In the genomic region with DNA sequence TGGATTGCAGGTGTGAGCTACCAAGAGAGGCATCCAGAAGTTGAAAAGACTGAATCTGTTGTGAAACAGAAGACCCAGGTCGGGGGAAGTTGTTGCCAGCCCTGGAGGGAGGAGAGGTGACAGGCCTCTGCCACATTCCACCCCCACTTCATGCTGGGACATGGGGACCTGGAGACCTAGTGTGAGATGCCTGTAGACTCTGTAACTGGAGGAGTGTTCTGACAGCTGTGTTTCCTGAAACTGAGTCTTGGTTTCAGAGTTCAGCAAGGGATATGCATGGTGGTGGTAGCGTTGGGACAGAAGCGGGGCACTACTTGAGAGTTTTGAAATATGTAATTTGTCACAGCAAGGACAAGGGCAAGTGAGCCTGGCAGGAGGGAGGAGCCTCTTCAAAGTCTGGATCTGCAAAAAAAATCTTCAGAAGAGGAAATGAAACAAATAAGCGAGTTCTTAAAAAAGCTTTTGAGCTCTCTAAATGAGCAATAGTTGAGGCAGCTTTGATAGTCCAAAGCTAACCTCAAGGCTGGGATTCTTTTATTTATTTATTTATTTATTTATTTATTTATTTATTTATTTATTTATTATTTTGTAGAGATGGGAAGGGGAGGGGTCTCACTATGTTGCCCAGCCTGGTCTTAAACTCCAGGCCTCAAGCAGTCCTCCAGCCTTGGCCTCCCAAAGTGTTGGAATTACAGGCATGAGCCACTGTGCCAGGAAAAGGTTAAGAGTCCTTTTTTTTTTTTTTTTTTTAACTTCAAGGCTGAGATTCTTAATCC, we compare ENCODE assay signal across 7 cellular contexts. TPM values are rescaled to one million over a fixed set of nuclear protein-coding genes. Genes with fewer than 3 reads are reported as not detected.
DNase-seq lines count a peak whose midpoint lies in the region; ATAC-seq and TF ChIP-seq lines count a peak whose summit lies in the region.

No MANE protein-coding gene starts in this region.

- peaks cover 5% of the 10 kb centered on the region; the same call in 1 of the 2 replicates for H3K27me3 Mint-ChIP-seq in HFFc6 (ENCODE audit: insufficient read depth)
- H3K27me3 Mint-ChIP-seq in dendritic cell treated with granulocyte-macrophage colony-stimulating factor and Interleukin-4, amounts not matched to agents 40 ng/mL and 50 ng/mL, for 4 days = no peaks in the 10 kb centered on the region

- H3K4me1 Mint-ChIP-seq in HFFc6 (ENCODE audit: low read depth) = peaks cover 19% of the 10 kb centered on the region
- peaks cover 8% of the 10 kb centered on the region for H3K4me1 Mint-ChIP-seq in dendritic cell treated with granulocyte-macrophage colony-stimulating factor and Interleukin-4, amounts not matched to agents 40 ng/mL and 50 ng/mL, for 4 days (ENCODE audit: low read depth)

- DNase-seq in HFFc6 (no peak), NCI-H460 (ENCODE audit: extremely low read depth, low read depth) (peak; percentile 35), psoas muscle (peak; percentile 25 to 68), foreskin melanocyte (no peak), epidermal melanocyte (ENCODE audit: insufficient read length, low spot score) (no peak)

- no peak overlapping the region for H3K4me3 Mint-ChIP-seq in HFFc6
- H3K4me3 Mint-ChIP-seq in dendritic cell treated with granulocyte-macrophage colony-stimulating factor and Interleukin-4, amounts not matched to agents 40 ng/mL and 50 ng/mL, for 4 days = peak overlapping the region; percentile 42

- WGBS in psoas muscle, 3 donors = 40 to 59% (median 45%) methylated on average over 4 of the region's 4 CpGs

- no peaks in the 10 kb centered on the region for H3K27me3 ChIP-seq in psoas muscle (ENCODE audit: insufficient read depth in 3 of 3, low read length in 2 of 3)

- TF ChIP-seq CTCF in HFFc6 (IDR thresholded peaks at IDR 0.05) (no peak), psoas muscle (IDR thresholded peaks at IDR 0.05) (no peak)

- ATAC-seq in GM18870 (IDR thresholded peaks at IDR 0.05; ENCODE audit: unreplicated experiment) = peak; percentile 88
- ATAC-seq in psoas muscle = peak; percentile 87 to 91 (median 88)

- H3K9me3 Mint-ChIP-seq in HFFc6 = no peaks in the 10 kb centered on the region; the same call in 1 of the 2 replicates
- H3K9me3 Mint-ChIP-seq in dendritic cell treated with granulocyte-macrophage colony-stimulating factor and Interleukin-4, amounts not matched to agents 40 ng/mL and 50 ng/mL, for 4 days = no peaks in the 10 kb centered on the region

- H3K9me3 ChIP-seq in psoas muscle = peaks cover 5% of the 10 kb centered on the region

- H3K27ac Mint-ChIP-seq in HFFc6 = 0 out of 2 replicates have a peak overlapping the region, but pooled peaks have one; percentile 54
- H3K27ac Mint-ChIP-seq in dendritic cell treated with granulocyte-macrophage colony-stimulating factor and Interleukin-4, amounts not matched to agents 40 ng/mL and 50 ng/mL, for 4 days = peak overlapping the region; percentile 92

- H3K27ac ChIP-seq in psoas muscle = peak overlapping the region; percentile 72

- peaks cover 12% of the 10 kb centered on the region for H3K4me1 ChIP-seq in psoas muscle

- H3K36me3 Mint-ChIP-seq in HFFc6 (ENCODE audit: low read depth) = no peaks in the 10 kb centered on the region
- no peaks in the 10 kb centered on the region for H3K36me3 Mint-ChIP-seq in dendritic cell treated with granulocyte-macrophage colony-stimulating factor and Interleukin-4, amounts not matched to agents 40 ng/mL and 50 ng/mL, for 4 days (ENCODE audit: low read depth)

- peak overlapping the region; percentile 23 for H3K4me3 ChIP-seq in psoas muscle

- H3K36me3 ChIP-seq in psoas muscle (ENCODE audit: insufficient read depth in 1 of 2, low read depth in 1 of 2) = no peaks in the 10 kb centered on the region

- intact Hi-C loops in dendritic cell treated with granulocyte-macrophage colony-stimulating factor and Interleukin-4, amounts not matched to agents 40 ng/mL and 50 ng/mL, for 4 days (cut with micrococcal nuclease) = loop anchor here (2.0 to 5.0 kb wide), 6 partner anchors 15 to 1114 kb away; partner anchors contain the start of gene NUDT4
- intact Hi-C loops in psoas muscle (cut with DNase I) = loop anchor here (2.0 to 5.0 kb wide), 4 partner anchors 409 to 1114 kb away; no protein-coding TSS in a partner anchor

RNA-seq across cellular contexts. Expression of gene EEA1, which starts 58.9 kb away (rescaled TPM):
- total RNA-seq in HFFc6 (2021; fragmentation: NEBNext Ultra II Directional; extraction: Animal tissue kit (Norgen Biotek cat#: 25700)) = 10 to 100 TPM; 40.7 to 45.2 (median 44.1) TPM
- 7.5 and 11.7 TPM in 2 replicates for total RNA-seq in NCI-H460 (2014; rRNA removed; shearing (Covaris generic))
- polyA plus RNA-seq in NCI-H460 (2014; cell fraction: nucleus; rRNA removed) = 4.6 and 7.5 TPM in 2 replicates
- total RNA-seq in psoas muscle = 10 to 100 TPM; 27.7 to 51.8 (median 37.1) TPM
- 10 to 100 TPM in 1 of 3 donors, 1 to 10 TPM in 2; 4.1 to 10.9 (median 8.3) TPM for polyA plus RNA-seq in psoas muscle

Comparison
In these comparisons a context has a peak if more than half of its experiments do, and no peak if none do; other contexts are left out.
1. DNase-seq: peak in NCI-H460 (single experiment) and psoas muscle (2 of 2); none in HFFc6 (single experiment), foreskin melanocyte (single experiment) and epidermal melanocyte (single experiment).